9 cellular contexts compared by ENCODE assay signal in the genomic region with DNA sequence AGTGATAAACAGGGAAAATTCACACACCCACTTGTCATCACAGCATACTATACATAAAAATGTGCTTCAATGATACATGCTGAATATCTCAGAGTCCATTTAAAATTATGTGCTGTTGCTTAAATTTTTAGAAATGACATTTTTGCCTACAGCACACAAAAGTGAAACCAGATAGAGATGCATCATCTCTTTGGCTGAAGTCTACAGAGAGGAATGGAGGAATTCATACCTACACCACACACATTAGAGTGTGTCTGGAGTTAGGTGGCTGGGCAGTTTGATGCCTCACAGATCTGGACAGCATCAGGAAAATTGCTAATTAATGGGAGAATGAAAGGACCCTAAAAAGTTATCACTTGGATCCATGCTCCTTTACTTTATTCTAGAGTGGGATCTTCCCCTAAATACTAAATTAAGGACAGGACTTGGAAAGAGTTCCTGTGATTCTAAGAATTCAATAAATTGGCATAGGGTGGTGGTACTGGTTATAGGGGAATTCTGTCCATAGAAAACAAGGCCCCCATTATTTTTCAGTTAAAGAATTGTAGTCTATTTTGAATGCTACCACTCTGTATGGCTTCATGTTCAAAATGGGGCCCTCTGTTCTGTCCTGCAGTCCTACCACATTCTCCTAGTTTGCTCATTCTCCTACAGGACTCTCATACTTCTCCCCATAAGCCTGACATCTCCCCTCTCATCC. TPM values are rescaled to one million over a fixed set of nuclear protein-coding genes. Genes with fewer than 3 reads are reported as not detected.
DNase-seq lines count a peak whose midpoint lies in the region; ATAC-seq and TF ChIP-seq lines count a peak whose summit lies in the region.
"Had no signal": no experiment of that assay in that cellular context is flagged by ENCODE, and none has a peak within 500 bp of the region (broad histone marks: within the 10 kb centered on the region; RNA-seq: fewer than 3 reads in every experiment).

No MANE protein-coding gene starts in this region.

- H3K27me3 ChIP-seq in gastroesophageal sphincter (no peaks in the 10 kb centered on the region), thoracic aorta (replicated peaks; ENCODE audit: insufficient read depth) (no peaks in the 10 kb centered on the region)

- intact Hi-C loops in OCI-LY7 (cut with micrococcal nuclease; ENCODE audit: unreplicated experiment), result loop anchor here (1.0 kb wide), 4 partner anchors 14 to 88 kb away; no protein-coding TSS in a partner anchor

- no peak for TF ChIP-seq EP300 in gastroesophageal sphincter (IDR thresholded peaks at IDR 0.05)

- peak overlapping the region; percentile 11; the same call in 1 of the 2 replicates for H2AFZ ChIP-seq in OCI-LY7 (ENCODE audit: low read length)

- no peak overlapping the region for H3K27ac Mint-ChIP-seq in activated CD8-positive, alpha-beta memory T cell treated with anti-CD3 and anti-CD28 coated beads, Interleukin-2, amount 10 ng/mL, durations not matched to agents 7 days and 5 days

- H3K4me3 ChIP-seq in OCI-LY7 (ENCODE audit: low read depth, low read length, poor library complexity, severe bottlenecking), result peak overlapping the region; percentile 61
- H3K4me3 ChIP-seq in gastroesophageal sphincter, result peak overlapping the region in 1 of 2 donors; percentile 27
- H3K4me3 ChIP-seq in thoracic aorta, result peak overlapping the region; percentile 12

- peak overlapping the region; percentile 68 for H3K27ac ChIP-seq in OCI-LY7 (ENCODE audit: low read depth, low read length, poor library complexity, severe bottlenecking)
- peak overlapping the region; percentile 29 to 64 (median 40) for H3K27ac ChIP-seq in gastroesophageal sphincter
- peak overlapping the region; percentile 30 to 34 for H3K27ac ChIP-seq in thoracic aorta

- H3K9me2 ChIP-seq in OCI-LY7 (ENCODE audit: insufficient read depth, low read length), result no peaks in the 10 kb centered on the region

- H3K36me3 ChIP-seq in OCI-LY7 (ENCODE audit: insufficient read depth, low read length) (peaks cover 33% of the 10 kb centered on the region), gastroesophageal sphincter (peaks cover 0 to 39% of the 10 kb centered on the region in 2 donors), thoracic aorta (peaks cover 3% of the 10 kb centered on the region)

- H3K9me3 ChIP-seq in OCI-LY7 (ENCODE audit: low read length), result no peaks in the 10 kb centered on the region
- peaks cover 0 to 6% (median 0%) of the 10 kb centered on the region in 3 donors for H3K9me3 ChIP-seq in gastroesophageal sphincter
- no peaks in the 10 kb centered on the region for H3K9me3 ChIP-seq in thoracic aorta

- H3K79me2 ChIP-seq in OCI-LY7 (ENCODE audit: insufficient read depth, low read depth, low read length), result no peaks in the 10 kb centered on the region

- CTCF ChIA-PET in activated CD8-positive, alpha-beta memory T cell treated with anti-CD3 and anti-CD28 coated beads, Interleukin-2, amount 10 ng/mL, durations not matched to agents 7 days and 5 days (lab: Charles Lee), result interaction anchor here (0.7 to 4.4 kb wide), 6 partner anchors 10 to 88 kb away, joined by 3 to 32 read pairs (median 6); a partner anchor contains a TSS
- CTCF ChIA-PET in OCI-LY7 (lab: Charles Lee; ENCODE audit: unreplicated experiment), result no interaction called here

- POLR2A ChIA-PET in OCI-LY7 (lab: Charles Lee), result interaction anchor here (1.1 to 1.2 kb wide), 5 partner anchors 13 to 41 kb away, joined by 3 to 5 read pairs (median 3); a partner anchor contains a TSS

- H3K4me1 Mint-ChIP-seq in activated CD8-positive, alpha-beta memory T cell treated with anti-CD3 and anti-CD28 coated beads, Interleukin-2, amount 10 ng/mL, durations not matched to agents 7 days and 5 days, result peaks cover 60% of the 10 kb centered on the region
- H3K4me1 Mint-ChIP-seq: neural crest cell had no signal

- H3K4me1 ChIP-seq in OCI-LY7 (ENCODE audit: insufficient read depth, low read length, poor library complexity, severe bottlenecking) (peaks cover 51% of the 10 kb centered on the region), gastroesophageal sphincter (peaks cover 0 to 15% (median 5%) of the 10 kb centered on the region in 3 donors), thoracic aorta (ENCODE audit: control insufficient read depth in 1 of 2, low read depth in 2 of 2) (no peaks in the 10 kb centered on the region)

- H3K4me2 ChIP-seq in OCI-LY7 (ENCODE audit: low read length), result peak overlapping the region; percentile 86

- peaks cover 2% of the 10 kb centered on the region for H3K9me3 Mint-ChIP-seq in activated CD8-positive, alpha-beta memory T cell treated with anti-CD3 and anti-CD28 coated beads, Interleukin-2, amount 10 ng/mL, durations not matched to agents 7 days and 5 days (ENCODE audit: low read depth)

- peak; percentile 24 for ATAC-seq in activated CD8-positive, alpha-beta memory T cell treated with anti-CD3 and anti-CD28 coated beads, Interleukin-2, amount 10 ng/mL, durations not matched to agents 7 days and 5 days
- ATAC-seq in gastroesophageal sphincter (peak; percentile 2), thoracic aorta (ENCODE audit: insufficient number of reproducible peaks, low FRiP score, low read depth) (no peak), GM19023 (IDR thresholded peaks at IDR 0.05; ENCODE audit: unreplicated experiment) (no peak)

- TF ChIP-seq POLR2A in gastroesophageal sphincter (IDR thresholded peaks at IDR 0.05), result no peak

- no peak overlapping the region for H3K4me3 Mint-ChIP-seq in activated CD8-positive, alpha-beta memory T cell treated with anti-CD3 and anti-CD28 coated beads, Interleukin-2, amount 10 ng/mL, durations not matched to agents 7 days and 5 days
- H3K4me3 Mint-ChIP-seq: neural crest cell had no signal

- H4K20me1 ChIP-seq in OCI-LY7 (ENCODE audit: insufficient read depth, low read length), result no peaks in the 10 kb centered on the region; the same call in 1 of the 2 replicates

- BruUV-seq in OCI-LY7 (replicated peaks; lab: Mats Ljungman, UMichigan), result TSS peak; percentile 50

- H3K27me3 Mint-ChIP-seq in activated CD8-positive, alpha-beta memory T cell treated with anti-CD3 and anti-CD28 coated beads, Interleukin-2, amount 10 ng/mL, durations not matched to agents 7 days and 5 days, result no peaks in the 10 kb centered on the region

- TF ChIP-seq CTCF in OCI-LY7 (conservative IDR thresholded peaks at IDR 0.05; ENCODE audit: low read length), result no peak
- no peak for TF ChIP-seq CTCF in gastroesophageal sphincter (IDR thresholded peaks at IDR 0.05)
- no peak for TF ChIP-seq CTCF in thoracic aorta (IDR thresholded peaks at IDR 0.05)

- H3K36me3 Mint-ChIP-seq in activated CD8-positive, alpha-beta memory T cell treated with anti-CD3 and anti-CD28 coated beads, Interleukin-2, amount 10 ng/mL, durations not matched to agents 7 days and 5 days, result peaks cover 48% of the 10 kb centered on the region

- DNase-seq in activated CD8-positive, alpha-beta memory T cell treated with anti-CD3 and anti-CD28 coated beads, Interleukin-2, amount 10 ng/mL, durations not matched to agents 7 days and 5 days, result no peak
- no peak for DNase-seq in activated CD8-positive, alpha-beta memory T cell treated with anti-CD3 and anti-CD28 coated beads, Interleukin-2, amount 50 U/mL, for 48 hours
- DNase-seq in OCI-LY7 (ENCODE audit: low spot score), result no peak
- DNase-seq in thoracic aorta (ENCODE audit: low spot score), result no peak
- no peak for DNase-seq in cerebellar nuclear complex (lab: John Stamatoyannopoulos, UW)
- no peak for DNase-seq in HuH-7 (ENCODE audit: low spot score)

RNA-seq across cellular contexts. Expression of a gene that starts 41.3 kb away (rescaled TPM):
- total RNA-seq in activated CD8-positive, alpha-beta memory T cell treated with anti-CD3 and anti-CD28 coated beads, Interleukin-2, amount 10 ng/mL, durations not matched to agents 7 days and 5 days, result 10 to 100 TPM; 17.0 to 22.5 TPM
- total RNA-seq in OCI-LY7 (2014; rRNA removed; shearing (Covaris generic)), result 4.4 and 9.0 TPM in 2 replicates
- total RNA-seq in OCI-LY7 (2022) (7.2 and 7.3 TPM in 2 replicates), gastroesophageal sphincter (10 to 100 TPM; 14.9 to 26.1 (median 16.7) TPM), thoracic aorta (10 to 100 TPM; 15.8 to 16.4 TPM)

Comparison
In these comparisons a context has a peak if more than half of its experiments do, and no peak if none do; other contexts are left out.
1. ATAC-seq: peak in activated CD8-positive, alpha-beta memory T cell treated with anti-CD3 and anti-CD28 coated beads, Interleukin-2, amount 10 ng/mL, durations not matched to agents 7 days and 5 days (single experiment) and gastroesophageal sphincter (single experiment); none in thoracic aorta (single experiment) and GM19023 (single experiment).
2. Peak in every context shown above with its lines, with median percentiles within 50 percentile points of each other: H3K27ac ChIP-seq.